In the genomic region with DNA sequence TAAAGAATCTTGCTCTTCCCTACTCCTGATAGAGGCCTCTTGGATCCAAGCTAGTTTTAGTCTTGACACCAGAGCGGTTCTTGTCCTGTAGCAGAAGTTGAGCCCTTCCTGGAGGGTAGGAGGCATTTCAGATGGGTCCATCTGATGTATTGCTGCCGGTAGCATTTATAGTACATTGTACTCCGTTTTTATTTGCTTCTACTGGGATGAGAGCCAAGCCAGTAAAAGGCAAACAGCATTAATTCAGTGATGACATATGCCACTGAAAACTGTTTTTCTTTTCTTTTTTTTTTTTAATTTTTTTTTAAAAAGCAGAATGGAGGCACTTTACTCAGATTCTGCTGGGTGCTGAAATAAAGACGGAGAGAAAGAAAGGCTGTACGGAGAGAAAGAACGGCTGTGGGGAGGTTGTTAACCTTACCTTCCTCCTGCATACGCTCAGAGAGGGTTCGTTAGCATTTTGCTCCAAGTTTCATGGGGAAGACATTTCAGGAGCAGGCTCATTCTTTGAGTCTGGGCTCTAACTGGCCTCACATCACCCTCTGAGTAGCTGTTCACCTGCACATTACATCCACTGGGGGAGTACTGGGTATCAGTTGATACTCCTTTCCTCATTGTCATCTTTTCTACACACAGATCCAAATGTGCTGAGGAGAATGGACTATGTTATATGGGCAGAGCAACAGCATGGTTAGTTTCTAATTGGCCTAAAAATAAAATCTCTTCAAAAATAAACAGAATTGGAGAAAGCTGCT, we compare ENCODE assay signal across 15 cellular contexts.
DNase-seq lines count a peak whose midpoint lies in the region; ATAC-seq, FAIRE-seq and TF ChIP-seq lines count a peak whose summit lies in the region.
"Had no signal": no experiment of that assay in that cellular context is flagged by ENCODE, and none has a peak within 500 bp of the region (broad histone marks: within the 10 kb centered on the region; RNA-seq: fewer than 3 reads in every experiment).

No MANE protein-coding gene starts in this region.

- H3K36me3 ChIP-seq in MM.1S (replicated peaks; ENCODE audit: insufficient read depth, low read length) (no peaks in the 10 kb centered on the region), HepG2 (replicated peaks in 1 of 2; ENCODE audit: control insufficient read depth in 1 of 2, insufficient read depth in 2 of 2, low read length in 2 of 2) (no peaks in the 10 kb centered on the region; a peak in 1 of 5 replicates)
- H3K36me3 ChIP-seq: neutrophil had no signal

- ATAC-seq in HepG2 (peak; percentile 65), GM18909 (IDR thresholded peaks at IDR 0.05; ENCODE audit: poor library complexity, unreplicated experiment) (no peak), HG03280 (IDR thresholded peaks at IDR 0.05; ENCODE audit: unreplicated experiment) (no peak), esophagus mucosa (no peak), GM21576 (IDR thresholded peaks at IDR 0.05; ENCODE audit: unreplicated experiment) (no peak)

- TF ChIP-seq EP300 in HepG2 (IDR thresholded peaks at IDR 0.05; ENCODE audit: low read depth in 2 of 2, low read length in 2 of 2), result no peak
- TF ChIP-seq EP300 in HepG2 (CRISPR knock-in tag; IDR thresholded peaks at IDR 0.05; ENCODE audit: borderline replicate concordance), result no peak

- intact Hi-C loops in HepG2 (cut with micrococcal nuclease; ENCODE audit: unreplicated experiment), result no loop called here

- H2AFZ ChIP-seq in MM.1S (ENCODE audit: low read length), result no peak overlapping the region
- no peak overlapping the region for H2AFZ ChIP-seq in HepG2 (ENCODE audit: low read length)

- H3K27ac ChIP-seq in MM.1S (ENCODE audit: low read length) (no peak overlapping the region), HepG2 (ENCODE audit: extremely low read length, insufficient read depth, low read length) (no peak overlapping the region)
- H3K27ac ChIP-seq: neutrophil had no signal

- H3K27me3 ChIP-seq in MM.1S (replicated peaks; ENCODE audit: insufficient read depth, low read length), result no peaks in the 10 kb centered on the region
- no peaks in the 10 kb centered on the region for H3K27me3 ChIP-seq in HepG2 (ENCODE audit: control insufficient read depth in 1 of 2, insufficient read depth in 2 of 2, low read length in 2 of 2)
- H3K27me3 ChIP-seq: neutrophil had no signal

- no peaks in the 10 kb centered on the region for H3K4me1 ChIP-seq in MM.1S (ENCODE audit: low read length)
- no peaks in the 10 kb centered on the region for H3K4me1 ChIP-seq in HepG2 (ENCODE audit: insufficient read depth, low read length)

- H3K9me3 ChIP-seq in MM.1S (replicated peaks; ENCODE audit: insufficient read depth, low read length) (no peaks in the 10 kb centered on the region), HepG2 (ENCODE audit: low read length) (no peaks in the 10 kb centered on the region)
- H3K9me3 ChIP-seq: neutrophil had no signal

- in situ Hi-C loops in astrocyte of the cerebellum (cut with HindIII; ENCODE audit: low sequenced_read_pairs), result no loop called here
- in situ Hi-C loops in HepG2 (cut with HindIII; ENCODE audit: extremely low pct_ligation_motif_present, low pct_unique_long_range_greater_than_20kb), result no loop called here

- DNase-seq in DMS 273 treated with DMSO at 0.1 percent for 48 hours (lab: John Stamatoyannopoulos, UW) (peak; percentile 55), MM.1S (no peak), astrocyte of the cerebellum (ENCODE audit: low read depth) (no peak), HepG2 (ENCODE audit: low spot score) (no peak)
- DNase-seq: activated T-cell treated with anti-CD3 and anti-CD28 coated beads, Interleukin-2, amount 50 U/mL, for 1 hour; amniotic stem cell; CD8-positive, alpha-beta memory T cell; effector memory CD4-positive, alpha-beta T cell; Kasumi-1; NCI-H524 treated with DMSO at 0.1 percent for 48 hours had no signal

- no peaks in the 10 kb centered on the region for H4K20me1 ChIP-seq in MM.1S (ENCODE audit: insufficient read depth, low read length)
- H4K20me1 ChIP-seq in HepG2 (ENCODE audit: insufficient read depth, low read length), result no peaks in the 10 kb centered on the region; the same call in 1 of the 2 replicates

- BruUV-seq in HepG2 (replicated peaks; lab: Mats Ljungman, UMichigan), result no TSS peak

- H3F3A ChIP-seq in MM.1S (ENCODE audit: insufficient read depth, low read length), result no peaks in the 10 kb centered on the region

- peak; percentile 16 for TF ChIP-seq CTCF in MM.1S (IDR thresholded peaks at IDR 0.05; ENCODE audit: low read length)
- peak; percentile 37 for TF ChIP-seq CTCF in astrocyte of the cerebellum (IDR thresholded peaks at IDR 0.05; ENCODE audit: low read depth, low read length, missing control alignments)
- no peak for TF ChIP-seq CTCF in HepG2 (CRISPR knock-in tag; IDR thresholded peaks at IDR 0.05)

- H3K9ac ChIP-seq in MM.1S (ENCODE audit: low read length) (no peak overlapping the region), HepG2 (ENCODE audit: insufficient read depth, low read depth, low read length) (no peak overlapping the region)

- H3K4me2 ChIP-seq in MM.1S (ENCODE audit: low read depth, low read length) (peak overlapping the region; percentile 7; the same call in 1 of the 2 replicates), HepG2 (ENCODE audit: low read depth, low read length) (no peak overlapping the region)

- no peak for TF ChIP-seq POLR2A in HepG2 (IDR thresholded peaks at IDR 0.05; ENCODE audit: insufficient read depth in 1 of 2, low read depth in 2 of 2, low read length in 2 of 2)

- H3K4me3 ChIP-seq in MM.1S (ENCODE audit: low read length), result no peak overlapping the region
- no peak overlapping the region for H3K4me3 ChIP-seq in astrocyte of the cerebellum (ENCODE audit: low read depth, low read length)
- H3K4me3 ChIP-seq in HepG2 (replicated peaks in 1 of 3; ENCODE audit: insufficient read depth in 1 of 3, low read depth in 2 of 3, low read length in 3 of 3), result no peak overlapping the region

- FAIRE-seq in HepG2 (lab: Jason Lieb, UNC), result no peak

- CTCF ChIA-PET in HepG2 (lab: Yijun Ruan, JAX; ENCODE audit: low intra/inter-chr PET ratio, low total read pairs), result no interaction called here

- no peaks in the 10 kb centered on the region for H3K9me2 ChIP-seq in MM.1S (replicated peaks; ENCODE audit: insufficient read depth, low read length)

- WGBS in HepG2 (ENCODE audit: low lambda C conversion rate), result 96% methylated on average over 8 of the region's 8 CpGs

- H3K79me2 ChIP-seq in MM.1S (ENCODE audit: low read length) (no peaks in the 10 kb centered on the region), HepG2 (ENCODE audit: insufficient read depth, low read length) (no peaks in the 10 kb centered on the region)

- TF ChIP-seq RAD21 in HepG2 (CRISPR knock-in tag; IDR thresholded peaks at IDR 0.05), result no peak

- POLR2A ChIA-PET in HepG2 (lab: Yijun Ruan, JAX), result no interaction called here

TF ChIP-seq in HepG2, 621 proteins besides CTCF, POLR2A, EP300 and RAD21:
- TF ChIP-seq CBX1 (IDR thresholded peaks at IDR 0.05; ENCODE audit: low read depth) (no peak), GPN1 (CRISPR knock-in tag; IDR thresholded peaks at IDR 0.05; ENCODE audit: borderline replicate concordance) (no peak), ZNF850 (CRISPR knock-in tag; conservative IDR thresholded peaks at IDR 0.05) (no peak)
- TF ChIP-seq, protein P1, sequence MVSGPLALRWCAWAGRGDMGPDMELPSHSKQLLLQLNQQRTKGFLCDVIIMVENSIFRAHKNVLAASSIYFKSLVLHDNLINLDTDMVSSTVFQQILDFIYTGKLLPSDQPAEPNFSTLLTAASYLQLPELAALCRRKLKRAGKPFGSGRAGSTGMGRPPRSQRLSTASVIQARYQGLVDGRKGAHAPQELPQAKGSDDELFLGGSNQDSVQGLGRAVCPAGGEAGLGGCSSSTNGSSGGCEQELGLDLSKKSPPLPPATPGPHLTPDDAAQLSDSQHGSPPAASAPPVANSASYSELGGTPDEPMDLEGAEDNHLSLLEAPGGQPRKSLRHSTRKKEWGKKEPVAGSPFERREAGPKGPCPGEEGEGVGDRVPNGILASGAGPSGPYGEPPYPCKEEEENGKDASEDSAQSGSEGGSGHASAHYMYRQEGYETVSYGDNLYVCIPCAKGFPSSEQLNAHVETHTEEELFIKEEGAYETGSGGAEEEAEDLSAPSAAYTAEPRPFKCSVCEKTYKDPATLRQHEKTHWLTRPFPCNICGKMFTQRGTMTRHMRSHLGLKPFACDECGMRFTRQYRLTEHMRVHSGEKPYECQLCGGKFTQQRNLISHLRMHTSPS (CRISPR knock-in tag; IDR thresholded peaks at IDR 0.05; ENCODE audit: low read depth), result no peak
- TF ChIP-seq, protein P2, sequence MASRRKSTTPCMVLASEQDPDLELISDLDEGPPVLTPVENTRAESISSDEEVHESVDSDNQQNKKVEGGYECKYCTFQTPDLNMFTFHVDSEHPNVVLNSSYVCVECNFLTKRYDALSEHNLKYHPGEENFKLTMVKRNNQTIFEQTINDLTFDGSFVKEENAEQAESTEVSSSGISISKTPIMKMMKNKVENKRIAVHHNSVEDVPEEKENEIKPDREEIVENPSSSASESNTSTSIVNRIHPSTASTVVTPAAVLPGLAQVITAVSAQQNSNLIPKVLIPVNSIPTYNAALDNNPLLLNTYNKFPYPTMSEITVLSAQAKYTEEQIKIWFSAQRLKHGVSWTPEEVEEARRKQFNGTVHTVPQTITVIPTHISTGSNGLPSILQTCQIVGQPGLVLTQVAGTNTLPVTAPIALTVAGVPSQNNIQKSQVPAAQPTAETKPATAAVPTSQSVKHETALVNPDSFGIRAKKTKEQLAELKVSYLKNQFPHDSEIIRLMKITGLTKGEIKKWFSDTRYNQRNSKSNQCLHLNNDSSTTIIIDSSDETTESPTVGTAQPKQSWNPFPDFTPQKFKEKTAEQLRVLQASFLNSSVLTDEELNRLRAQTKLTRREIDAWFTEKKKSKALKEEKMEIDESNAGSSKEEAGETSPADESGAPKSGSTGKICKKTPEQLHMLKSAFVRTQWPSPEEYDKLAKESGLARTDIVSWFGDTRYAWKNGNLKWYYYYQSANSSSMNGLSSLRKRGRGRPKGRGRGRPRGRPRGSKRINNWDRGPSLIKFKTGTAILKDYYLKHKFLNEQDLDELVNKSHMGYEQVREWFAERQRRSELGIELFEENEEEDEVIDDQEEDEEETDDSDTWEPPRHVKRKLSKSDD (CRISPR knock-in tag; IDR thresholded peaks at IDR 0.05; ENCODE audit: low read depth), result no peak
